In genomic region chr17:3735515-3735914, GRCh38 we compare ENCODE assay signal across 13 cellular contexts. TPM values are rescaled to one million over a fixed set of nuclear protein-coding genes. Genes with fewer than 3 reads are reported as not detected.
DNase-seq lines count a peak whose midpoint lies in the region; ATAC-seq lines count a peak whose summit lies in the region.
"Had no signal": no experiment of that assay in that cellular context is flagged by ENCODE, and none has a peak within 500 bp of the region (broad histone marks: within the 10 kb centered on the region; RNA-seq: fewer than 3 reads in every experiment).

No MANE protein-coding gene starts in this region.

- ATAC-seq in HG02610 (IDR thresholded peaks at IDR 0.05; ENCODE audit: unreplicated experiment): no peak

- peak; percentile 67 for DNase-seq in SIG-M5 treated with dmso at 0.1 percent for 504 hours (lab: John Stamatoyannopoulos, UW; ENCODE audit: unreplicated experiment)
- DNase-seq in SIG-M5 (lab: John Stamatoyannopoulos, UW): no peak
- DNase-seq in NOMO-1 treated with dmso at 0.1 percent for 144 hours (lab: John Stamatoyannopoulos, UW; ENCODE audit: unreplicated experiment): peak; percentile 20
- DNase-seq in fibroblast of peridontal ligament (ENCODE audit: extremely low read depth): peak; percentile 25
- no peak for DNase-seq in activated CD4-positive, alpha-beta T cell treated with anti-CD3 and anti-CD28 coated beads, Interleukin-2, amount 50 U/mL, for 4 hours
- DNase-seq in NCI-H524 (lab: John Stamatoyannopoulos, UW): no peak
- DNase-seq in mucosa of gallbladder (ENCODE audit: low spot score): no peak
- DNase-seq: ACHN; CD4-positive, CD25-positive, alpha-beta regulatory T cell; DMS53; GF-D8; GM23248 had no signal

RNA-seq across cellular contexts. Expression of gene HASPIN, which starts 11.8 kb away (rescaled TPM):
- 0.32 TPM for total RNA-seq in mucosa of gallbladder

RNA-seq across cellular contexts. Expression of gene P2RX5, which starts 39.6 kb away (rescaled TPM):
- 2.0 TPM for total RNA-seq in mucosa of gallbladder

Comparison
In these comparisons a context has a peak if more than half of its experiments do, and no peak if none do; other contexts are left out.
1. DNase-seq: peak in SIG-M5 treated with dmso at 0.1 percent for 504 hours (single experiment), NOMO-1 treated with dmso at 0.1 percent for 144 hours (single experiment) and fibroblast of peridontal ligament (single experiment); none in SIG-M5 (single experiment), activated CD4-positive, alpha-beta T cell treated with anti-CD3 and anti-CD28 coated beads, Interleukin-2, amount 50 U/mL, for 4 hours (0 of 2), NCI-H524 (0 of 2) and mucosa of gallbladder (single experiment).